8 cellular contexts compared by ENCODE assay signal in genomic region chrX:84501798-84502628, GRCh38. TPM values are rescaled to one million over a fixed set of nuclear protein-coding genes. Genes with fewer than 3 reads are reported as not detected.
A peak's percentile ranks its signal among the peaks of the same experiment; 100 is the strongest.
DNase-seq lines count a peak whose midpoint lies in the region; ATAC-seq and TF ChIP-seq lines count a peak whose summit lies in the region.

A gene with protein sequence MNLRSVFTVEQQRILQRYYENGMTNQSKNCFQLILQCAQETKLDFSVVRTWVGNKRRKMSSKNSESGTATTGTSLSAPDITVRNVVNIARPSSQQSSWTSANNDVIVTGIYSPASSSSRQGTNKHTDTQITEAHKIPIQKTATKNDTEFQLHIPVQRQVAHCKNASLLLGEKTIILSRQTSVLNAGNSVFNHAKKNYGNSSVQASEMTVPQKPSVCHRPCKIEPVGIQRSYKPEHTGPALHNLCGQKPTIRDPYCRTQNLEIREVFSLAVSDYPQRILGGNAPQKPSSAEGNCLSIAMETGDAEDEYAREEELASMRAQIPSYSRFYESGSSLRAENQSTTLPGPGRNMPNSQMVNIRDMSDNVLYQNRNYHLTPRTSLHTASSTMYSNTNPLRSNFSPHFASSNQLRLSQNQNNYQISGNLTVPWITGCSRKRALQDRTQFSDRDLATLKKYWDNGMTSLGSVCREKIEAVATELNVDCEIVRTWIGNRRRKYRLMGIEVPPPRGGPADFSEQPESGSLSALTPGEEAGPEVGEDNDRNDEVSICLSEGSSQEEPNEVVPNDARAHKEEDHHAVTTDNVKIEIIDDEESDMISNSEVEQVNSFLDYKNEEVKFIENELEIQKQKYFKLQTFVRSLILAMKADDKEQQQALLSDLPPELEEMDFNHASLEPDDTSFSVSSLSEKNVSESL (minus strand): TSS chrX:84502453. CDS start chrX:84475397, 27,056 bp downstream.

- TF ChIP-seq POLR2A in GM18951 (IDR thresholded peaks at IDR 0.05; ENCODE audit: extremely low read depth, insufficient read depth, insufficient read length) = peak; percentile 51

- in situ Hi-C loops in GM18951 (cut with MboI; ENCODE audit: low sequenced_read_pairs, unreplicated experiment) = no loop called here

- H3K36me3 ChIP-seq in ACC112 (ENCODE audit: insufficient read depth, low read length) = 0 out of 2 replicates have a peak, but pooled peaks cover 3% of the 10 kb centered on the region

- peaks cover 10% of the 10 kb centered on the region for H3K4me1 ChIP-seq in ACC112 (ENCODE audit: control insufficient read depth, insufficient read depth, low read length, unreplicated experiment)

- DNase-seq in NCI-H82 (lab: John Stamatoyannopoulos, UW) (peak; percentile 92), activated T-cell treated with anti-CD3 and anti-CD28 coated beads for 4 hours (peak; percentile 45), epithelial cell of proximal tubule (ENCODE audit: low read depth) (peak; percentile 18), midbrain (lab: John Stamatoyannopoulos, UW) (peak; percentile 81)
- DNase-seq in stimulated activated CD8-positive, alpha-beta memory T cell treated with anti-CD3 and anti-CD28 coated beads, Interleukin-15, amount 100 ng/mL, for 24 hours (ENCODE audit: low read depth) = peak; percentile 4

- peak within 1 kb of the TSS; percentile 81 for H2AFZ ChIP-seq in ACC112 (ENCODE audit: low read length, unreplicated experiment)

- no peak for TF ChIP-seq CTCF in epithelial cell of proximal tubule (conservative IDR thresholded peaks at IDR 0.05; ENCODE audit: low read depth, low read length)

- ATAC-seq in HG03280 (IDR thresholded peaks at IDR 0.05; ENCODE audit: unreplicated experiment) = peak; percentile 98

- H3K4me3 ChIP-seq in ACC112 (ENCODE audit: low read depth, low read length) = peak within 1 kb of the TSS; percentile 92
- peak within 1 kb of the TSS; percentile 74 for H3K4me3 ChIP-seq in epithelial cell of proximal tubule (ENCODE audit: low read depth, low read length)

- H3K27me3 ChIP-seq in ACC112 (ENCODE audit: insufficient read depth, low read length) = no peaks in the 10 kb centered on the region

- H3K79me2 ChIP-seq in ACC112 (ENCODE audit: control insufficient read depth, insufficient read depth, low read length, unreplicated experiment) = peaks cover 14% of the 10 kb centered on the region

- H3K27ac ChIP-seq in ACC112 (ENCODE audit: low read depth, low read length) = peak within 1 kb of the TSS; percentile 94

RNA-seq across cellular contexts. Expression of the gene that starts here (rescaled TPM):
- total RNA-seq in epithelial cell of proximal tubule = 1.8 and 4.1 TPM in 2 replicates

Comparison
In these comparisons a context has a peak if more than half of its experiments do, and no peak if none do; other contexts are left out.
1. Peak in every context shown above with its lines: DNase-seq, ATAC-seq, H3K4me3 ChIP-seq and H3K27ac ChIP-seq.
2. DNase-seq: peak in every context shown above with its lines; median percentile 92 in NCI-H82; 81 in midbrain; 45 in activated T-cell treated with anti-CD3 and anti-CD28 coated beads for 4 hours; 18 in epithelial cell of proximal tubule; 4 in stimulated activated CD8-positive, alpha-beta memory T cell treated with anti-CD3 and anti-CD28 coated beads, Interleukin-15, amount 100 ng/mL, for 24 hours.